ENCODE assay signal across 1 cellular context in the genomic region with DNA sequence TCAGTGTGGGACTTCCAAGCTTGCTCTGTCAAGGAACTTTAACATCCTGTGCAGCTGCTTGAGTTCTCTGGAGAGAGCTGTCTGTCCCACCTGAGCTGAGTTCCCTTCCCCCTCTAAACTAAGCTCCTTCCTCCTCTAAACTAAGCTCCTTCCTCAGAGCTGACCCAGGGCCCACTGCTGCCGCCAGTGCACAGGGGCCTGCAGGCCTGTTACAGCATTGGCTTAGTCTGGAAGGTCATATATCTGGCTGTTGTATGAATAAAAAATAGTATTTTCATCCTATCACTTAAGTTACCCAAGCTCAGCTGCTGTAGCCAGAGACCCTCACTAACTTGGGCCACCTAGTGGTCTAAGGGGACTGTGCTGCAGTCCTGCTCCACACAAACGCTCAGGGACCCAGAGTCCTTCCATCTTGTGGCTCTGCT.
TF ChIP-seq lines count a peak whose summit lies in the region.

No MANE protein-coding gene starts in this region.

TF ChIP-seq in HepG2, 621 proteins besides CTCF, POLR2A, EP300 and RAD21 (continued from another document):
- TF ChIP-seq, protein P1, sequence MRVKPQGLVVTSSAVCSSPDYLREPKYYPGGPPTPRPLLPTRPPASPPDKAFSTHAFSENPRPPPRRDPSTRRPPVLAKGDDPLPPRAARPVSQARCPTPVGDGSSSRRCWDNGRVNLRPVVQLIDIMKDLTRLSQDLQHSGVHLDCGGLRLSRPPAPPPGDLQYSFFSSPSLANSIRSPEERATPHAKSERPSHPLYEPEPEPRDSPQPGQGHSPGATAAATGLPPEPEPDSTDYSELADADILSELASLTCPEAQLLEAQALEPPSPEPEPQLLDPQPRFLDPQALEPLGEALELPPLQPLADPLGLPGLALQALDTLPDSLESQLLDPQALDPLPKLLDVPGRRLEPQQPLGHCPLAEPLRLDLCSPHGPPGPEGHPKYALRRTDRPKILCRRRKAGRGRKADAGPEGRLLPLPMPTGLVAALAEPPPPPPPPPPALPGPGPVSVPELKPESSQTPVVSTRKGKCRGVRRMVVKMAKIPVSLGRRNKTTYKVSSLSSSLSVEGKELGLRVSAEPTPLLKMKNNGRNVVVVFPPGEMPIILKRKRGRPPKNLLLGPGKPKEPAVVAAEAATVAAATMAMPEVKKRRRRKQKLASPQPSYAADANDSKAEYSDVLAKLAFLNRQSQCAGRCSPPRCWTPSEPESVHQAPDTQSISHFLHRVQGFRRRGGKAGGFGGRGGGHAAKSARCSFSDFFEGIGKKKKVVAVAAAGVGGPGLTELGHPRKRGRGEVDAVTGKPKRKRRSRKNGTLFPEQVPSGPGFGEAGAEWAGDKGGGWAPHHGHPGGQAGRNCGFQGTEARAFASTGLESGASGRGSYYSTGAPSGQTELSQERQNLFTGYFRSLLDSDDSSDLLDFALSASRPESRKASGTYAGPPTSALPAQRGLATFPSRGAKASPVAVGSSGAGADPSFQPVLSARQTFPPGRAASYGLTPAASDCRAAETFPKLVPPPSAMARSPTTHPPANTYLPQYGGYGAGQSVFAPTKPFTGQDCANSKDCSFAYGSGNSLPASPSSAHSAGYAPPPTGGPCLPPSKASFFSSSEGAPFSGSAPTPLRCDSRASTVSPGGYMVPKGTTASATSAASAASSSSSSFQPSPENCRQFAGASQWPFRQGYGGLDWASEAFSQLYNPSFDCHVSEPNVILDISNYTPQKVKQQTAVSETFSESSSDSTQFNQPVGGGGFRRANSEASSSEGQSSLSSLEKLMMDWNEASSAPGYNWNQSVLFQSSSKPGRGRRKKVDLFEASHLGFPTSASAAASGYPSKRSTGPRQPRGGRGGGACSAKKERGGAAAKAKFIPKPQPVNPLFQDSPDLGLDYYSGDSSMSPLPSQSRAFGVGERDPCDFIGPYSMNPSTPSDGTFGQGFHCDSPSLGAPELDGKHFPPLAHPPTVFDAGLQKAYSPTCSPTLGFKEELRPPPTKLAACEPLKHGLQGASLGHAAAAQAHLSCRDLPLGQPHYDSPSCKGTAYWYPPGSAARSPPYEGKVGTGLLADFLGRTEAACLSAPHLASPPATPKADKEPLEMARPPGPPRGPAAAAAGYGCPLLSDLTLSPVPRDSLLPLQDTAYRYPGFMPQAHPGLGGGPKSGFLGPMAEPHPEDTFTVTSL (CRISPR knock-in tag; IDR thresholded peaks at IDR 0.05; ENCODE audit: borderline replicate concordance): no peak
- TF ChIP-seq, protein P2, sequence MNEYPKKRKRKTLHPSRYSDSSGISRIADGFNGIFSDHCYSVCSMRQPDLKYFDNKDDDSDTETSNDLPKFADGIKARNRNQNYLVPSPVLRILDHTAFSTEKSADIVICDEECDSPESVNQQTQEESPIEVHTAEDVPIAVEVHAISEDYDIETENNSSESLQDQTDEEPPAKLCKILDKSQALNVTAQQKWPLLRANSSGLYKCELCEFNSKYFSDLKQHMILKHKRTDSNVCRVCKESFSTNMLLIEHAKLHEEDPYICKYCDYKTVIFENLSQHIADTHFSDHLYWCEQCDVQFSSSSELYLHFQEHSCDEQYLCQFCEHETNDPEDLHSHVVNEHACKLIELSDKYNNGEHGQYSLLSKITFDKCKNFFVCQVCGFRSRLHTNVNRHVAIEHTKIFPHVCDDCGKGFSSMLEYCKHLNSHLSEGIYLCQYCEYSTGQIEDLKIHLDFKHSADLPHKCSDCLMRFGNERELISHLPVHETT (CRISPR knock-in tag; conservative IDR thresholded peaks at IDR 0.05): no peak
- TF ChIP-seq, protein P3, sequence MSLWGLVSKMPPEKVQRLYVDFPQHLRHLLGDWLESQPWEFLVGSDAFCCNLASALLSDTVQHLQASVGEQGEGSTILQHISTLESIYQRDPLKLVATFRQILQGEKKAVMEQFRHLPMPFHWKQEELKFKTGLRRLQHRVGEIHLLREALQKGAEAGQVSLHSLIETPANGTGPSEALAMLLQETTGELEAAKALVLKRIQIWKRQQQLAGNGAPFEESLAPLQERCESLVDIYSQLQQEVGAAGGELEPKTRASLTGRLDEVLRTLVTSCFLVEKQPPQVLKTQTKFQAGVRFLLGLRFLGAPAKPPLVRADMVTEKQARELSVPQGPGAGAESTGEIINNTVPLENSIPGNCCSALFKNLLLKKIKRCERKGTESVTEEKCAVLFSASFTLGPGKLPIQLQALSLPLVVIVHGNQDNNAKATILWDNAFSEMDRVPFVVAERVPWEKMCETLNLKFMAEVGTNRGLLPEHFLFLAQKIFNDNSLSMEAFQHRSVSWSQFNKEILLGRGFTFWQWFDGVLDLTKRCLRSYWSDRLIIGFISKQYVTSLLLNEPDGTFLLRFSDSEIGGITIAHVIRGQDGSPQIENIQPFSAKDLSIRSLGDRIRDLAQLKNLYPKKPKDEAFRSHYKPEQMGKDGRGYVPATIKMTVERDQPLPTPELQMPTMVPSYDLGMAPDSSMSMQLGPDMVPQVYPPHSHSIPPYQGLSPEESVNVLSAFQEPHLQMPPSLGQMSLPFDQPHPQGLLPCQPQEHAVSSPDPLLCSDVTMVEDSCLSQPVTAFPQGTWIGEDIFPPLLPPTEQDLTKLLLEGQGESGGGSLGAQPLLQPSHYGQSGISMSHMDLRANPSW (CRISPR knock-in tag; IDR thresholded peaks at IDR 0.05; ENCODE audit: borderline replicate concordance): no peak
- no peak for TF ChIP-seq ELF4 (CRISPR knock-in tag; IDR thresholded peaks at IDR 0.05; ENCODE audit: borderline replicate concordance)
- TF ChIP-seq, protein P4, sequence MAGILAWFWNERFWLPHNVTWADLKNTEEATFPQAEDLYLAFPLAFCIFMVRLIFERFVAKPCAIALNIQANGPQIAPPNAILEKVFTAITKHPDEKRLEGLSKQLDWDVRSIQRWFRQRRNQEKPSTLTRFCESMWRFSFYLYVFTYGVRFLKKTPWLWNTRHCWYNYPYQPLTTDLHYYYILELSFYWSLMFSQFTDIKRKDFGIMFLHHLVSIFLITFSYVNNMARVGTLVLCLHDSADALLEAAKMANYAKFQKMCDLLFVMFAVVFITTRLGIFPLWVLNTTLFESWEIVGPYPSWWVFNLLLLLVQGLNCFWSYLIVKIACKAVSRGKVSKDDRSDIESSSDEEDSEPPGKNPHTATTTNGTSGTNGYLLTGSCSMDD (CRISPR knock-in tag; IDR thresholded peaks at IDR 0.05): no peak
- 0 out of 2 replicates have a peak, but pooled peaks have one; percentile 7 for TF ChIP-seq FOSL2 (CRISPR knock-in tag; IDR thresholded peaks at IDR 0.05)
- peak; percentile 57 for TF ChIP-seq SMC3 (IDR thresholded peaks at IDR 0.05; ENCODE audit: low read length)
- TF ChIP-seq, protein P5, sequence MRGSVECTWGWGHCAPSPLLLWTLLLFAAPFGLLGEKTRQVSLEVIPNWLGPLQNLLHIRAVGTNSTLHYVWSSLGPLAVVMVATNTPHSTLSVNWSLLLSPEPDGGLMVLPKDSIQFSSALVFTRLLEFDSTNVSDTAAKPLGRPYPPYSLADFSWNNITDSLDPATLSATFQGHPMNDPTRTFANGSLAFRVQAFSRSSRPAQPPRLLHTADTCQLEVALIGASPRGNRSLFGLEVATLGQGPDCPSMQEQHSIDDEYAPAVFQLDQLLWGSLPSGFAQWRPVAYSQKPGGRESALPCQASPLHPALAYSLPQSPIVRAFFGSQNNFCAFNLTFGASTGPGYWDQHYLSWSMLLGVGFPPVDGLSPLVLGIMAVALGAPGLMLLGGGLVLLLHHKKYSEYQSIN (CRISPR knock-in tag; IDR thresholded peaks at IDR 0.05; ENCODE audit: borderline replicate concordance): no peak
- 0 out of 2 replicates have a peak, but pooled peaks have one; percentile 11 for TF ChIP-seq SIN3A (IDR thresholded peaks at IDR 0.05; ENCODE audit: borderline replicate concordance, low read depth, low read length)
- no peak for TF ChIP-seq ZNF326 (CRISPR knock-in tag; IDR thresholded peaks at IDR 0.05; ENCODE audit: borderline replicate concordance)
- no peak for TF ChIP-seq KDM6A (CRISPR knock-in tag; IDR thresholded peaks at IDR 0.05; ENCODE audit: low read depth)
- no peak for TF ChIP-seq PHF5A (CRISPR knock-in tag; IDR thresholded peaks at IDR 0.05; ENCODE audit: low read depth, unreplicated experiment)
- 0 out of 2 replicates have a peak, but pooled peaks have one; percentile 10 for TF ChIP-seq KMT2B (CRISPR knock-in tag; IDR thresholded peaks at IDR 0.05)
- TF ChIP-seq, protein P6, sequence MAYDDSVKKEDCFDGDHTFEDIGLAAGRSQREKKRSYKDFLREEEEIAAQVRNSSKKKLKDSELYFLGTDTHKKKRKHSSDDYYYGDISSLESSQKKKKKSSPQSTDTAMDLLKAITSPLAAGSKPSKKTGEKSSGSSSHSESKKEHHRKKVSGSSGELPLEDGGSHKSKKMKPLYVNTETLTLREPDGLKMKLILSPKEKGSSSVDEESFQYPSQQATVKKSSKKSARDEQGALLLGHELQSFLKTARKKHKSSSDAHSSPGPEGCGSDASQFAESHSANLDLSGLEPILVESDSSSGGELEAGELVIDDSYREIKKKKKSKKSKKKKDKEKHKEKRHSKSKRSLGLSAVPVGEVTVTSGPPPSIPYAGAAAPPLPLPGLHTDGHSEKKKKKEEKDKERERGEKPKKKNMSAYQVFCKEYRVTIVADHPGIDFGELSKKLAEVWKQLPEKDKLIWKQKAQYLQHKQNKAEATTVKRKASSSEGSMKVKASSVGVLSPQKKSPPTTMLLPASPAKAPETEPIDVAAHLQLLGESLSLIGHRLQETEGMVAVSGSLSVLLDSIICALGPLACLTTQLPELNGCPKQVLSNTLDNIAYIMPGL (CRISPR knock-in tag; IDR thresholded peaks at IDR 0.05; ENCODE audit: borderline replicate concordance in 1 of 2, low read depth in 1 of 2): 0 out of 4 replicates have a peak, but pooled peaks of 1 of the 2 experiments have one; percentile 7
- no peak for TF ChIP-seq HOXA3 (CRISPR knock-in tag; IDR thresholded peaks at IDR 0.05)
- TF ChIP-seq ZNF256 (CRISPR knock-in tag; conservative IDR thresholded peaks at IDR 0.05): no peak
- peak; percentile 99; the same call in 1 of the 2 replicates for TF ChIP-seq ZNF383 (CRISPR knock-in tag; IDR thresholded peaks at IDR 0.05; ENCODE audit: borderline replicate concordance)
- no peak for TF ChIP-seq ZNF33B (CRISPR knock-in tag; IDR thresholded peaks at IDR 0.05)
- TF ChIP-seq CENPT (CRISPR knock-in tag; IDR thresholded peaks at IDR 0.05; ENCODE audit: low read depth): no peak
- TF ChIP-seq ZNF644 (CRISPR knock-in tag; IDR thresholded peaks at IDR 0.05; ENCODE audit: low read depth): 0 out of 2 replicates have a peak, but pooled peaks have one; percentile 13
- no peak for TF ChIP-seq KLF6 (CRISPR knock-in tag; IDR thresholded peaks at IDR 0.05)
- TF ChIP-seq ZNF615 (CRISPR knock-in tag; IDR thresholded peaks at IDR 0.05; ENCODE audit: borderline replicate concordance): no peak
- no peak for TF ChIP-seq AHR (CRISPR knock-in tag; IDR thresholded peaks at IDR 0.05)
- TF ChIP-seq STAG1 (CRISPR knock-in tag; IDR thresholded peaks at IDR 0.05): peak; percentile 51
- no peak for TF ChIP-seq ZNF850 (CRISPR knock-in tag; conservative IDR thresholded peaks at IDR 0.05)
- 0 out of 2 replicates have a peak, but pooled peaks have one; percentile 3 for TF ChIP-seq ZBTB7A (CRISPR knock-in tag; IDR thresholded peaks at IDR 0.05)
- TF ChIP-seq CBX5 (CRISPR knock-in tag; IDR thresholded peaks at IDR 0.05; ENCODE audit: borderline replicate concordance): 0 out of 2 replicates have a peak, but pooled peaks have one; percentile 27
- no peak for TF ChIP-seq ZNF44 (CRISPR knock-in tag; IDR thresholded peaks at IDR 0.05)
- TF ChIP-seq, protein P7, sequence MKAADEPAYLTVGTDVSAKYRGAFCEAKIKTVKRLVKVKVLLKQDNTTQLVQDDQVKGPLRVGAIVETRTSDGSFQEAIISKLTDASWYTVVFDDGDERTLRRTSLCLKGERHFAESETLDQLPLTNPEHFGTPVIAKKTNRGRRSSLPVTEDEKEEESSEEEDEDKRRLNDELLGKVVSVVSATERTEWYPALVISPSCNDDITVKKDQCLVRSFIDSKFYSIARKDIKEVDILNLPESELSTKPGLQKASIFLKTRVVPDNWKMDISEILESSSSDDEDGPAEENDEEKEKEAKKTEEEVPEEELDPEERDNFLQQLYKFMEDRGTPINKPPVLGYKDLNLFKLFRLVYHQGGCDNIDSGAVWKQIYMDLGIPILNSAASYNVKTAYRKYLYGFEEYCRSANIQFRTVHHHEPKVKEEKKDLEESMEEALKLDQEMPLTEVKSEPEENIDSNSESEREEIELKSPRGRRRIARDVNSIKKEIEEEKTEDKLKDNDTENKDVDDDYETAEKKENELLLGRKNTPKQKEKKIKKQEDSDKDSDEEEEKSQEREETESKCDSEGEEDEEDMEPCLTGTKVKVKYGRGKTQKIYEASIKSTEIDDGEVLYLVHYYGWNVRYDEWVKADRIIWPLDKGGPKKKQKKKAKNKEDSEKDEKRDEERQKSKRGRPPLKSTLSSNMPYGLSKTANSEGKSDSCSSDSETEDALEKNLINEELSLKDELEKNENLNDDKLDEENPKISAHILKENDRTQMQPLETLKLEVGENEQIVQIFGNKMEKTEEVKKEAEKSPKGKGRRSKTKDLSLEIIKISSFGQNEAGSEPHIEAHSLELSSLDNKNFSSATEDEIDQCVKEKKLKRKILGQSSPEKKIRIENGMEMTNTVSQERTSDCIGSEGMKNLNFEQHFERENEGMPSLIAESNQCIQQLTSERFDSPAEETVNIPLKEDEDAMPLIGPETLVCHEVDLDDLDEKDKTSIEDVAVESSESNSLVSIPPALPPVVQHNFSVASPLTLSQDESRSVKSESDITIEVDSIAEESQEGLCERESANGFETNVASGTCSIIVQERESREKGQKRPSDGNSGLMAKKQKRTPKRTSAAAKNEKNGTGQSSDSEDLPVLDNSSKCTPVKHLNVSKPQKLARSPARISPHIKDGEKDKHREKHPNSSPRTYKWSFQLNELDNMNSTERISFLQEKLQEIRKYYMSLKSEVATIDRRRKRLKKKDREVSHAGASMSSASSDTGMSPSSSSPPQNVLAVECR (CRISPR knock-in tag; IDR thresholded peaks at IDR 0.05; ENCODE audit: borderline replicate concordance): no peak
- no peak for TF ChIP-seq ZNF674 (CRISPR knock-in tag; IDR thresholded peaks at IDR 0.05; ENCODE audit: low read depth)
- TF ChIP-seq PPARG (CRISPR knock-in tag; conservative IDR thresholded peaks at IDR 0.05): 0 out of 2 replicates have a peak, but pooled peaks have one; percentile 5
- TF ChIP-seq ZBTB7B (CRISPR knock-in tag; IDR thresholded peaks at IDR 0.05): peak; percentile 26
- peak; percentile 61; the same call in 1 of the 2 replicates for TF ChIP-seq KDM5B (CRISPR knock-in tag; IDR thresholded peaks at IDR 0.05; ENCODE audit: borderline replicate concordance)
- TF ChIP-seq HDAC1 (CRISPR knock-in tag; IDR thresholded peaks at IDR 0.05): no peak
- TF ChIP-seq SIX4 (CRISPR knock-in tag; IDR thresholded peaks at IDR 0.05): no peak
- TF ChIP-seq ZNF558 (CRISPR knock-in tag; IDR thresholded peaks at IDR 0.05; ENCODE audit: borderline replicate concordance): 0 out of 2 replicates have a peak, but pooled peaks have one; percentile 11
- TF ChIP-seq PAX8 (CRISPR knock-in tag; IDR thresholded peaks at IDR 0.05; ENCODE audit: borderline replicate concordance): no peak
- TF ChIP-seq, protein P8, sequence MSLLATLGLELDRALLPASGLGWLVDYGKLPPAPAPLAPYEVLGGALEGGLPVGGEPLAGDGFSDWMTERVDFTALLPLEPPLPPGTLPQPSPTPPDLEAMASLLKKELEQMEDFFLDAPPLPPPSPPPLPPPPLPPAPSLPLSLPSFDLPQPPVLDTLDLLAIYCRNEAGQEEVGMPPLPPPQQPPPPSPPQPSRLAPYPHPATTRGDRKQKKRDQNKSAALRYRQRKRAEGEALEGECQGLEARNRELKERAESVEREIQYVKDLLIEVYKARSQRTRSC (CRISPR knock-in tag; IDR thresholded peaks at IDR 0.05; ENCODE audit: low read depth): no peak
